ENCODE assay signal across 2 cellular contexts in genomic region chr7:24408798-24409428, GRCh38.
TF ChIP-seq lines count a peak whose summit lies in the region.

No MANE protein-coding gene starts in this region.

TF ChIP-seq in GM23338, 12 proteins besides CTCF, POLR2A, EP300 and RAD21:
- TF ChIP-seq POLR2AphosphoS5 (IDR thresholded peaks at IDR 0.05; ENCODE audit: low read depth): peak; percentile 92
- TF ChIP-seq JUNB (IDR thresholded peaks at IDR 0.05; ENCODE audit: unreplicated experiment): no peak
TF ChIP-seq in GM23338: peak in this region for 1.

TF ChIP-seq in H1, 55 proteins besides CTCF, POLR2A, EP300 and RAD21:
- TF ChIP-seq TAF7 (optimal IDR thresholded peaks at IDR 0.05; ENCODE audit: borderline replicate concordance, low read depth, low read length) (peak; percentile 65), CREB1 (IDR thresholded peaks at IDR 0.05) (0 out of 2 replicates have a peak, but pooled peaks have one; percentile 11), JUN (IDR thresholded peaks at IDR 0.05; ENCODE audit: low read depth, low read length) (no peak), SIX5 (IDR thresholded peaks at IDR 0.05; ENCODE audit: low read depth, low read length) (no peak), SIN3A (conservative IDR thresholded peaks at IDR 0.05 in 1 of 2, IDR thresholded peaks at IDR 0.05 in 1 of 2; ENCODE audit: low read depth in 1 of 2, low read length in 2 of 2) (0 out of 4 replicates have a peak, but pooled peaks of 1 of the 2 experiments have one; percentile 14), MAX (IDR thresholded peaks at IDR 0.05) (peak; percentile 37), POLR2AphosphoS5 (IDR thresholded peaks at IDR 0.05; ENCODE audit: low read depth, low read length) (peak; percentile 82)
TF ChIP-seq in H1: peak in this region for 5.
